1 cellular context compared by ENCODE assay signal in the genomic region with DNA sequence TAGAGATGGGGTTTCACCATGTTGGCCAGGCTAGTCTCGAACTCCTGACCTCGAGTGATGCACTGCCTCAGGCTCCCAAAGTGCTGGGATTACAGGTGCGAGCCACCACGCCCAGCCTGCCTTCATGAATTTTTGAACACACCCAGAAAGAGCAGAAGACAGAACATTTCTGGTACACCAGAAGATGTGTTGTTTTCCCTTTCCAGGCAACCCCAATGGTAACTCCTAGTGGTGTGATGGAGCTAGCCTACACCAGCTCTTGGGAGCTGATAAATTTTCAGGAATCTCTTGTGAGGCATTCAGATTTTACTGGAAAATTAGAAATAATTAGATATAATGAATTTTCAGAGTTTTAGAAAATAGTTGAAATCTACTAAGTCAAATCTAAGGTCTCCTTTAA.
TF ChIP-seq lines count a peak whose summit lies in the region.

No MANE protein-coding gene starts in this region.

TF ChIP-seq in WTC11, 78 proteins besides CTCF, POLR2A, EP300 and RAD21 (continued from another document):
- TF ChIP-seq, protein P1, sequence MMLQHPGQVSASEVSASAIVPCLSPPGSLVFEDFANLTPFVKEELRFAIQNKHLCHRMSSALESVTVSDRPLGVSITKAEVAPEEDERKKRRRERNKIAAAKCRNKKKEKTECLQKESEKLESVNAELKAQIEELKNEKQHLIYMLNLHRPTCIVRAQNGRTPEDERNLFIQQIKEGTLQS (CRISPR knock-in tag; conservative IDR thresholded peaks at IDR 0.05) = no peak
- no peak for TF ChIP-seq CREB1 (CRISPR knock-in tag; IDR thresholded peaks at IDR 0.05)
- TF ChIP-seq, protein P2, sequence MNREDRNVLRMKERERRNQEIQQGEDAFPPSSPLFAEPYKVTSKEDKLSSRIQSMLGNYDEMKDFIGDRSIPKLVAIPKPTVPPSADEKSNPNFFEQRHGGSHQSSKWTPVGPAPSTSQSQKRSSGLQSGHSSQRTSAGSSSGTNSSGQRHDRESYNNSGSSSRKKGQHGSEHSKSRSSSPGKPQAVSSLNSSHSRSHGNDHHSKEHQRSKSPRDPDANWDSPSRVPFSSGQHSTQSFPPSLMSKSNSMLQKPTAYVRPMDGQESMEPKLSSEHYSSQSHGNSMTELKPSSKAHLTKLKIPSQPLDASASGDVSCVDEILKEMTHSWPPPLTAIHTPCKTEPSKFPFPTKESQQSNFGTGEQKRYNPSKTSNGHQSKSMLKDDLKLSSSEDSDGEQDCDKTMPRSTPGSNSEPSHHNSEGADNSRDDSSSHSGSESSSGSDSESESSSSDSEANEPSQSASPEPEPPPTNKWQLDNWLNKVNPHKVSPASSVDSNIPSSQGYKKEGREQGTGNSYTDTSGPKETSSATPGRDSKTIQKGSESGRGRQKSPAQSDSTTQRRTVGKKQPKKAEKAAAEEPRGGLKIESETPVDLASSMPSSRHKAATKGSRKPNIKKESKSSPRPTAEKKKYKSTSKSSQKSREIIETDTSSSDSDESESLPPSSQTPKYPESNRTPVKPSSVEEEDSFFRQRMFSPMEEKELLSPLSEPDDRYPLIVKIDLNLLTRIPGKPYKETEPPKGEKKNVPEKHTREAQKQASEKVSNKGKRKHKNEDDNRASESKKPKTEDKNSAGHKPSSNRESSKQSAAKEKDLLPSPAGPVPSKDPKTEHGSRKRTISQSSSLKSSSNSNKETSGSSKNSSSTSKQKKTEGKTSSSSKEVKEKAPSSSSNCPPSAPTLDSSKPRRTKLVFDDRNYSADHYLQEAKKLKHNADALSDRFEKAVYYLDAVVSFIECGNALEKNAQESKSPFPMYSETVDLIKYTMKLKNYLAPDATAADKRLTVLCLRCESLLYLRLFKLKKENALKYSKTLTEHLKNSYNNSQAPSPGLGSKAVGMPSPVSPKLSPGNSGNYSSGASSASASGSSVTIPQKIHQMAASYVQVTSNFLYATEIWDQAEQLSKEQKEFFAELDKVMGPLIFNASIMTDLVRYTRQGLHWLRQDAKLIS (CRISPR knock-in tag; IDR thresholded peaks at IDR 0.05; ENCODE audit: borderline replicate concordance) = no peak
- no peak for TF ChIP-seq SMAD3 (CRISPR knock-in tag; IDR thresholded peaks at IDR 0.05; ENCODE audit: borderline replicate concordance)
- TF ChIP-seq NR2C2 (CRISPR knock-in tag; IDR thresholded peaks at IDR 0.05) = no peak
TF ChIP-seq in WTC11: peak in this region for 0.
